Comparison of ENCODE assay signal across 8 cellular contexts in genomic region chr17:81890447-81891302, GRCh38. TPM values are rescaled to one million over a fixed set of nuclear protein-coding genes. Genes with fewer than 3 reads are reported as not detected.
DNase-seq lines count a peak whose midpoint lies in the region; ATAC-seq, FAIRE-seq and TF ChIP-seq lines count a peak whose summit lies in the region.

No MANE protein-coding gene starts in this region.

- H3K27me3 ChIP-seq in right atrium auricular region (no peaks in the 10 kb centered on the region), bronchial epithelial cell (ENCODE audit: control insufficient read depth, insufficient read depth, low read length) (no peaks in the 10 kb centered on the region), muscle layer of duodenum (ENCODE audit: low read depth, low read length) (no peaks in the 10 kb centered on the region)

- H3K36me3 ChIP-seq in right atrium auricular region (peaks cover 56% of the 10 kb centered on the region), bronchial epithelial cell (ENCODE audit: control insufficient read depth, insufficient read depth, low read length) (peaks cover 32% of the 10 kb centered on the region), muscle layer of duodenum (ENCODE audit: control insufficient read depth in 1 of 2, insufficient read depth in 2 of 2, low read length in 2 of 2) (peaks cover 22 to 54% of the 10 kb centered on the region in 2 donors)

- peaks cover 0 to 26% of the 10 kb centered on the region in 2 donors for H3K4me1 ChIP-seq in right atrium auricular region
- H3K4me1 ChIP-seq in muscle layer of duodenum (ENCODE audit: control insufficient read depth in 1 of 2, insufficient read depth in 2 of 2, low read length in 2 of 2) = peaks cover 6 to 28% of the 10 kb centered on the region in 2 donors

- H3K4me3 ChIP-seq in right atrium auricular region (peak overlapping the region; percentile 99), NB4 (ENCODE audit: low read depth, low read length) (peak overlapping the region; percentile 94), bronchial epithelial cell (ENCODE audit: low read depth, low read length) (peak overlapping the region; percentile 64), muscle layer of duodenum (ENCODE audit: low read depth in 1 of 2, low read length in 2 of 2) (peak overlapping the region; percentile 72 to 92)

- TF ChIP-seq CTCF in right atrium auricular region (IDR thresholded peaks at IDR 0.05) (no peak), NB4 (IDR thresholded peaks at IDR 0.05; ENCODE audit: low read depth, low read length) (no peak), bronchial epithelial cell (IDR thresholded peaks at IDR 0.05; ENCODE audit: insufficient read depth, low read length, severe bottlenecking) (no peak)

- no peaks in the 10 kb centered on the region for H3K9me3 ChIP-seq in right atrium auricular region
- no peaks in the 10 kb centered on the region for H3K9me3 ChIP-seq in muscle layer of duodenum (ENCODE audit: control insufficient read depth in 1 of 2, low read length in 2 of 2)

- no peak for TF ChIP-seq POLR2A in NB4 (IDR thresholded peaks at IDR 0.05; ENCODE audit: extremely low read depth, insufficient read length)

- intact Hi-C loops in left cardiac atrium (cut with DNase I) = no loop called here

- no peak for FAIRE-seq in bronchial epithelial cell (lab: Jason Lieb, UNC)

- H3K27ac ChIP-seq in right atrium auricular region (peak overlapping the region; percentile 82 to 90), muscle layer of duodenum (ENCODE audit: low read length) (peak overlapping the region; percentile 45)

- DNase-seq in right atrium auricular region (ENCODE audit: low spot score) (no peak), left cardiac atrium (no peak), NB4 (ENCODE audit: low read depth) (peak; percentile 55), bronchial epithelial cell (ENCODE audit: low read depth) (no peak), RKO (ENCODE audit: low spot score) (no peak), activated gamma-delta T cell (lab: John Stamatoyannopoulos, UW) (no peak), NCI-H187 treated with DMSO at 0.1 percent for 48 hours (lab: John Stamatoyannopoulos, UW) (no peak)

- ATAC-seq in left cardiac atrium = no peak

RNA-seq across cellular contexts. Expression of gene ALYREF, which starts 0.7 kb away (rescaled TPM):
- 10 to 100 TPM; 24.3 to 35.9 TPM for total RNA-seq in right atrium auricular region
- total RNA-seq in left cardiac atrium = 10 to 100 TPM; 33.7 to 45.2 TPM
- total RNA-seq in bronchial epithelial cell = 105 and 145 TPM in 2 replicates

RNA-seq across cellular contexts. Expression of gene ANAPC11, which starts 0.8 kb away (rescaled TPM):
- total RNA-seq in right atrium auricular region (100 to 1,000 TPM; 126 to 229 TPM), left cardiac atrium (100 to 1,000 TPM; 133 to 155 TPM), bronchial epithelial cell (237 and 251 TPM in 2 replicates)

RNA-seq across cellular contexts. Expression of gene NPB, which starts 11.4 kb away (rescaled TPM):
- total RNA-seq in right atrium auricular region (1 to 10 TPM in 1 of 2 donors, not detected in 1; 1.7 TPM), left cardiac atrium (under 1 TPM; 0.21 to 0.24 TPM), bronchial epithelial cell (0.26 and 0.51 TPM in 2 replicates)

RNA-seq across cellular contexts. Expression of gene ARHGDIA, which starts 19.5 kb away (rescaled TPM):
- total RNA-seq in right atrium auricular region (100 to 1,000 TPM in 1 of 2 donors, 10 to 100 TPM in 1; 59.4 to 145 TPM), left cardiac atrium (100 to 1,000 TPM; 168 to 252 TPM), bronchial epithelial cell (57.4 and 67.0 TPM in 2 replicates)

RNA-seq across cellular contexts. Expression of gene PCYT2, which starts 20.5 kb away (rescaled TPM):
- total RNA-seq in right atrium auricular region (10 to 100 TPM; 23.3 to 26.1 TPM), left cardiac atrium (10 to 100 TPM; 21.8 to 22.2 TPM), bronchial epithelial cell (16.5 and 29.5 TPM in 2 replicates)
